In the genomic region with DNA sequence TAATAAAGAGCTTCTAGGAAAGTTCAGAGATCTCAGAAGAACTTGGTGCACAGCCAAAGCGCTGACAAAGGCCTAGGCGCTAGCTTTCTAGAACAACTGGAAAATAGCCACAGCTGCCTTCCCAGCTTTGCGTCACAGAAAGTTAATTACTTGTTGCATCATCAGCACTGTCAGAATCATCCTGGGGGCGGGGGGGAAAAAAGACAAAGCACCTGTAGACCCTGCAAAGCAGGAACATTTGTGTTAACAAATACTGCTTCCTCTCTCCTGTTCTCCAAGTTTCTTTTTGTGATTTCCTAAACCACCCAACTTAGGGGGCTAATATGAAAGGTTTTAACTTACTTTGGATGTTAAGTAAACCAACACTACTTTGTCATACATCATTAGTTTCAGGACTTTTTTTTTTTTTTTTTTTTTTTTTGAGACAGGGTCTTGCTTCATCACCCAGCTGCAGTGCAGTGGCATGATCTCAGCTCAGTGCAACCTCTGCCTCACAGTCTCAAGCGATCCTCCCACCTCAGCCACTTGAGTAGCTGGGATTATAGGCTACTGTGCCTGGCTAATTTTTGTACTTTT, we compare ENCODE assay signal across 18 cellular contexts. TPM values are rescaled to one million over a fixed set of nuclear protein-coding genes. Genes with fewer than 3 reads are reported as not detected.
DNase-seq lines count a peak whose midpoint lies in the region; ATAC-seq and TF ChIP-seq lines count a peak whose summit lies in the region.
"Had no signal": no experiment of that assay in that cellular context is flagged by ENCODE, and none has a peak within 500 bp of the region (broad histone marks: within the 10 kb centered on the region; RNA-seq: fewer than 3 reads in every experiment).

No MANE protein-coding gene starts in this region.

- H3K36me3 ChIP-seq in testis (ENCODE audit: low read depth, missing control alignments) = no peaks in the 10 kb centered on the region
- H3K36me3 ChIP-seq: BLaER1, HAP-1, heart right ventricle, left lung had no signal

- no peaks in the 10 kb centered on the region for H3K9me3 ChIP-seq in testis
- H3K9me3 ChIP-seq: BLaER1, HAP-1, heart right ventricle, left lung had no signal

- no peak for TF ChIP-seq POLR2A in testis (IDR thresholded peaks at IDR 0.05)

- TF ChIP-seq CTCF in testis (IDR thresholded peaks at IDR 0.05) = no peak

- H3K27ac ChIP-seq in testis = no peak overlapping the region
- H3K27ac ChIP-seq: BLaER1, heart right ventricle, left lung had no signal

- in situ Hi-C loops in Caki2 (cut with HindIII; ENCODE audit: low pct_unique_long_range_greater_than_20kb, low sequenced_read_pairs) = no loop called here

- 37 to 45% methylated on average over 5 of the region's 5 CpGs for WGBS in testis, 2 donors

- H3K4me3 ChIP-seq in testis = no peak overlapping the region
- H3K4me3 ChIP-seq: BLaER1, HAP-1, heart right ventricle, left lung had no signal

- TF ChIP-seq EP300 in Ishikawa (IDR thresholded peaks at IDR 0.05; ENCODE audit: borderline replicate concordance) = no peak

- no peak for ATAC-seq in GM18867 (IDR thresholded peaks at IDR 0.05; ENCODE audit: unreplicated experiment)
- no peak for ATAC-seq in HG02642 (IDR thresholded peaks at IDR 0.05; ENCODE audit: poor library complexity, unreplicated experiment)
- ATAC-seq: activated T-cell treated with anti-CD3 and anti-CD28 coated beads, Interleukin-2, amount 50 U/mL, for 4 hours; heart right ventricle; left lung had no signal

- intact Hi-C loops in testis (cut with DNase I; ENCODE audit: low total_unique reads) = no loop called here

- no peaks in the 10 kb centered on the region for H3K27me3 ChIP-seq in testis
- H3K27me3 ChIP-seq: BLaER1, heart right ventricle, left lung had no signal

- DNase-seq in Caki2 (ENCODE audit: low read depth) (peak; percentile 80), SIG-M5 treated with dmso at 0.1 percent for 504 hours (lab: John Stamatoyannopoulos, UW; ENCODE audit: unreplicated experiment) (peak; percentile 46), kidney glomerular epithelial cell (lab: John Stamatoyannopoulos, UW) (peak; percentile 35), COLO829 (ENCODE audit: low spot score) (no peak), testis (no peak)
- DNase-seq: activated CD4-positive, alpha-beta T cell treated with anti-CD3 and anti-CD28 coated beads for 48 hours; activated T-cell treated with anti-CD3 and anti-CD28 coated beads, Interleukin-2, amount 50 U/mL, for 4 hours; effector memory CD4-positive, alpha-beta T cell; heart right ventricle; left lung; NCI-H1694; small intestine had no signal

- TF ChIP-seq RAD21 in Ishikawa (IDR thresholded peaks at IDR 0.05; ENCODE audit: low read depth) = no peak

- no peaks in the 10 kb centered on the region for H3K4me1 ChIP-seq in testis
- H3K4me1 ChIP-seq: HAP-1, left lung had no signal

TF ChIP-seq in Ishikawa, 13 proteins besides CTCF, POLR2A, EP300 and RAD21:
- TF ChIP-seq ZBTB7A (IDR thresholded peaks at IDR 0.05; ENCODE audit: low read depth) (no peak), CREB1 (IDR thresholded peaks at IDR 0.05; ENCODE audit: low read depth) (no peak), CEBPB (IDR thresholded peaks at IDR 0.05) (peak; percentile 51), NFIC (IDR thresholded peaks at IDR 0.05) (no peak), TEAD4 (IDR thresholded peaks at IDR 0.05) (no peak), TCF12 (IDR thresholded peaks at IDR 0.05; ENCODE audit: low read depth) (no peak)
- TF ChIP-seq, protein P1, sequence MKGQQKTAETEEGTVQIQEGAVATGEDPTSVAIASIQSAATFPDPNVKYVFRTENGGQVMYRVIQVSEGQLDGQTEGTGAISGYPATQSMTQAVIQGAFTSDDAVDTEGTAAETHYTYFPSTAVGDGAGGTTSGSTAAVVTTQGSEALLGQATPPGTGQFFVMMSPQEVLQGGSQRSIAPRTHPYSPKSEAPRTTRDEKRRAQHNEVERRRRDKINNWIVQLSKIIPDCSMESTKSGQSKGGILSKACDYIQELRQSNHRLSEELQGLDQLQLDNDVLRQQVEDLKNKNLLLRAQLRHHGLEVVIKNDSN (IDR thresholded peaks at IDR 0.05) = no peak
- TF ChIP-seq, protein P2, sequence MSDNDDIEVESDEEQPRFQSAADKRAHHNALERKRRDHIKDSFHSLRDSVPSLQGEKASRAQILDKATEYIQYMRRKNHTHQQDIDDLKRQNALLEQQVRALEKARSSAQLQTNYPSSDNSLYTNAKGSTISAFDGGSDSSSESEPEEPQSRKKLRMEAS (IDR thresholded peaks at IDR 0.05) = no peak
- TF ChIP-seq, protein P3, sequence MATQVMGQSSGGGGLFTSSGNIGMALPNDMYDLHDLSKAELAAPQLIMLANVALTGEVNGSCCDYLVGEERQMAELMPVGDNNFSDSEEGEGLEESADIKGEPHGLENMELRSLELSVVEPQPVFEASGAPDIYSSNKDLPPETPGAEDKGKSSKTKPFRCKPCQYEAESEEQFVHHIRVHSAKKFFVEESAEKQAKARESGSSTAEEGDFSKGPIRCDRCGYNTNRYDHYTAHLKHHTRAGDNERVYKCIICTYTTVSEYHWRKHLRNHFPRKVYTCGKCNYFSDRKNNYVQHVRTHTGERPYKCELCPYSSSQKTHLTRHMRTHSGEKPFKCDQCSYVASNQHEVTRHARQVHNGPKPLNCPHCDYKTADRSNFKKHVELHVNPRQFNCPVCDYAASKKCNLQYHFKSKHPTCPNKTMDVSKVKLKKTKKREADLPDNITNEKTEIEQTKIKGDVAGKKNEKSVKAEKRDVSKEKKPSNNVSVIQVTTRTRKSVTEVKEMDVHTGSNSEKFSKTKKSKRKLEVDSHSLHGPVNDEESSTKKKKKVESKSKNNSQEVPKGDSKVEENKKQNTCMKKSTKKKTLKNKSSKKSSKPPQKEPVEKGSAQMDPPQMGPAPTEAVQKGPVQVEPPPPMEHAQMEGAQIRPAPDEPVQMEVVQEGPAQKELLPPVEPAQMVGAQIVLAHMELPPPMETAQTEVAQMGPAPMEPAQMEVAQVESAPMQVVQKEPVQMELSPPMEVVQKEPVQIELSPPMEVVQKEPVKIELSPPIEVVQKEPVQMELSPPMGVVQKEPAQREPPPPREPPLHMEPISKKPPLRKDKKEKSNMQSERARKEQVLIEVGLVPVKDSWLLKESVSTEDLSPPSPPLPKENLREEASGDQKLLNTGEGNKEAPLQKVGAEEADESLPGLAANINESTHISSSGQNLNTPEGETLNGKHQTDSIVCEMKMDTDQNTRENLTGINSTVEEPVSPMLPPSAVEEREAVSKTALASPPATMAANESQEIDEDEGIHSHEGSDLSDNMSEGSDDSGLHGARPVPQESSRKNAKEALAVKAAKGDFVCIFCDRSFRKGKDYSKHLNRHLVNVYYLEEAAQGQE (IDR thresholded peaks at IDR 0.05; ENCODE audit: low read depth) = no peak
TF ChIP-seq in Ishikawa: peak in this region for 1.

RNA-seq across cellular contexts. Expression of a gene that starts 4.8 kb away (rescaled TPM):
- total RNA-seq in Caki2 (2014; rRNA removed; shearing (Covaris generic); ENCODE audit: low replicate concordance) = 38.8 and 50.3 TPM in 2 replicates
- 10 to 100 TPM; 62.0 to 84.3 TPM for total RNA-seq in testis
- 184 TPM for polyA plus RNA-seq in testis (ENCODE audit: insufficient read depth, low read depth, low replicate concordance)

RNA-seq across cellular contexts. Expression of a gene that starts 10.8 kb away (rescaled TPM):
- not detected in 2 replicates for total RNA-seq in Caki2 (2014; rRNA removed; shearing (Covaris generic); ENCODE audit: low replicate concordance)
- total RNA-seq in testis = 1 to 10 TPM; 2.8 to 5.2 TPM
- 5.5 TPM for polyA plus RNA-seq in testis (ENCODE audit: insufficient read depth, low read depth, low replicate concordance)

RNA-seq across cellular contexts. Expression of a gene that starts 11.3 kb away (rescaled TPM):
- 8.9 and 9.8 TPM in 2 replicates for total RNA-seq in Caki2 (2014; rRNA removed; shearing (Covaris generic); ENCODE audit: low replicate concordance)
- 10 to 100 TPM; 18.5 to 20.2 TPM for total RNA-seq in testis
- polyA plus RNA-seq in testis (ENCODE audit: insufficient read depth, low read depth, low replicate concordance) = 17.5 TPM

RNA-seq across cellular contexts. Expression of a gene that starts 29.1 kb away (rescaled TPM):
- 1,310 and 1,529 TPM in 2 replicates for total RNA-seq in Caki2 (2014; rRNA removed; shearing (Covaris generic); ENCODE audit: low replicate concordance)
- total RNA-seq in testis = 100 to 1,000 TPM; 457 to 634 TPM
- polyA plus RNA-seq in testis (ENCODE audit: insufficient read depth, low read depth, low replicate concordance) = 1,036 TPM

RNA-seq across cellular contexts. Expression of a gene that starts 37.5 kb away (rescaled TPM):
- 42.9 and 90.9 TPM in 2 replicates for total RNA-seq in Caki2 (2014; rRNA removed; shearing (Covaris generic); ENCODE audit: low replicate concordance)
- 10 to 100 TPM in 1 of 2 donors, 1 to 10 TPM in 1; 8.0 to 12.7 TPM for total RNA-seq in testis
- polyA plus RNA-seq in testis (ENCODE audit: insufficient read depth, low read depth, low replicate concordance) = 15.0 TPM
- polyA plus RNA-seq: neural cell had no signal

Comparison
In these comparisons a context has a peak if more than half of its experiments do, and no peak if none do; other contexts are left out.
1. DNase-seq: peak in Caki2 (single experiment), SIG-M5 treated with dmso at 0.1 percent for 504 hours (single experiment) and kidney glomerular epithelial cell (single experiment); none in COLO829 (single experiment) and testis (single experiment).